ENCODE assay signal across 1 cellular context in the genomic region with DNA sequence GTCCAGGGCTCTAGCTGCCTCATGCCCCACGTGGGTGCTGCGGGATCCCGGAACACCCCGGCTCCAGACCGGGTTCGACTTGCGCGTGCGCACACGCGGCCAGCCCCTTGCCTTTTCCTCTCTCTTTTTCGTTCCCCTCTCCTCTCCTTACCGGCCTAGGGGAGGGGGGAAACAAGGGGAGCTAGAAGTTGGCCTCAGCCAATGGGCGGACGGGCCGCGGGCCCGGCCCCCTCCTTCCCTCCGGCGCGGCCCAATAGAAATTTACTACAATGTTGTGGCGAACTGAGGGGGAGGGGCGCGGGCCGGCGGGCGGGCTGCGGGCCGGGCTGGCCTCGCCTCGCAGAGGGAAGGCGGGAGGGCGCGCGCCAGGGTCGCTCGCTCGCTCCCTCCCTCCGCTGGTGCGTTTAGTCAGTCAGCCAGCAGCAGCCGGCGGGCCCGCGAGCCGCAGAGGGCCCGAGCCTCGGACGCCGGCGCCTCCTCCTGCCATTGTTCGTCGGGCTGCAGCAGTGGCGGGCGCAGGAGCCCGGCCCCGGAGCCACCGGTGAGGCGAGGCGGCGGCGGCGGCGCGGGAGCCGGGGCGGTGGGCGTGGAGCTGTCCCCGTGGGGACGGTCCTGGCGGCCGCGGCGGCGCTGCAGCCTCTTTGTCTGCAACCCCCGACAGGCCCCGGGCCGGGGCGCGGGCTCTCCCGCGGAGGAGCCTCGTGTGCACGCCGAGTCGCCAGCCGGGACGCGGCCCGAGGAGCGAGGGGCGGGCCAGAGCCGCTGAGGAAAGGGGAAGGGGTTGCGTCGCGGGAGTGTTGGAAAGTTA.
TF ChIP-seq lines count a peak whose summit lies in the region.

TSS of gene EPB41 (plus strand) at position 342 of the 808 bp plus-strand sequence. CDS start 72,869 bp downstream, outside the sequence.

TF ChIP-seq in K562, 482 proteins besides CTCF, POLR2A, EP300 and RAD21 (continued from another document and continues in another):
- TF ChIP-seq, protein P1, sequence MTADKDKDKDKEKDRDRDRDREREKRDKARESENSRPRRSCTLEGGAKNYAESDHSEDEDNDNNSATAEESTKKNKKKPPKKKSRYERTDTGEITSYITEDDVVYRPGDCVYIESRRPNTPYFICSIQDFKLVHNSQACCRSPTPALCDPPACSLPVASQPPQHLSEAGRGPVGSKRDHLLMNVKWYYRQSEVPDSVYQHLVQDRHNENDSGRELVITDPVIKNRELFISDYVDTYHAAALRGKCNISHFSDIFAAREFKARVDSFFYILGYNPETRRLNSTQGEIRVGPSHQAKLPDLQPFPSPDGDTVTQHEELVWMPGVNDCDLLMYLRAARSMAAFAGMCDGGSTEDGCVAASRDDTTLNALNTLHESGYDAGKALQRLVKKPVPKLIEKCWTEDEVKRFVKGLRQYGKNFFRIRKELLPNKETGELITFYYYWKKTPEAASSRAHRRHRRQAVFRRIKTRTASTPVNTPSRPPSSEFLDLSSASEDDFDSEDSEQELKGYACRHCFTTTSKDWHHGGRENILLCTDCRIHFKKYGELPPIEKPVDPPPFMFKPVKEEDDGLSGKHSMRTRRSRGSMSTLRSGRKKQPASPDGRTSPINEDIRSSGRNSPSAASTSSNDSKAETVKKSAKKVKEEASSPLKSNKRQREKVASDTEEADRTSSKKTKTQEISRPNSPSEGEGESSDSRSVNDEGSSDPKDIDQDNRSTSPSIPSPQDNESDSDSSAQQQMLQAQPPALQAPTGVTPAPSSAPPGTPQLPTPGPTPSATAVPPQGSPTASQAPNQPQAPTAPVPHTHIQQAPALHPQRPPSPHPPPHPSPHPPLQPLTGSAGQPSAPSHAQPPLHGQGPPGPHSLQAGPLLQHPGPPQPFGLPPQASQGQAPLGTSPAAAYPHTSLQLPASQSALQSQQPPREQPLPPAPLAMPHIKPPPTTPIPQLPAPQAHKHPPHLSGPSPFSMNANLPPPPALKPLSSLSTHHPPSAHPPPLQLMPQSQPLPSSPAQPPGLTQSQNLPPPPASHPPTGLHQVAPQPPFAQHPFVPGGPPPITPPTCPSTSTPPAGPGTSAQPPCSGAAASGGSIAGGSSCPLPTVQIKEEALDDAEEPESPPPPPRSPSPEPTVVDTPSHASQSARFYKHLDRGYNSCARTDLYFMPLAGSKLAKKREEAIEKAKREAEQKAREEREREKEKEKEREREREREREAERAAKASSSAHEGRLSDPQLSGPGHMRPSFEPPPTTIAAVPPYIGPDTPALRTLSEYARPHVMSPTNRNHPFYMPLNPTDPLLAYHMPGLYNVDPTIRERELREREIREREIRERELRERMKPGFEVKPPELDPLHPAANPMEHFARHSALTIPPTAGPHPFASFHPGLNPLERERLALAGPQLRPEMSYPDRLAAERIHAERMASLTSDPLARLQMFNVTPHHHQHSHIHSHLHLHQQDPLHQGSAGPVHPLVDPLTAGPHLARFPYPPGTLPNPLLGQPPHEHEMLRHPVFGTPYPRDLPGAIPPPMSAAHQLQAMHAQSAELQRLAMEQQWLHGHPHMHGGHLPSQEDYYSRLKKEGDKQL (CRISPR knock-in tag; IDR thresholded peaks at IDR 0.05; ENCODE audit: borderline replicate concordance): no peak
- TF ChIP-seq MCM7 (IDR thresholded peaks at IDR 0.05) (no peak), ZNF780A (CRISPR knock-in tag; IDR thresholded peaks at IDR 0.05) (no peak), FOXK2 (conservative IDR thresholded peaks at IDR 0.05 in 1 of 2, IDR thresholded peaks at IDR 0.05 in 1 of 2; ENCODE audit: low read depth in 2 of 2) (peak; percentile 77 to 88), XRCC4 (IDR thresholded peaks at IDR 0.05; ENCODE audit: extremely low read depth, insufficient read depth, insufficient read length) (no peak), ELK1 (CRISPR knock-in tag; IDR thresholded peaks at IDR 0.05) (0 out of 2 replicates have a peak, but pooled peaks have one; percentile 26), KDM5B (IDR thresholded peaks at IDR 0.05; ENCODE audit: insufficient replicate concordance, low read depth, low read length) (peak; percentile 31), CTBP1 (IDR thresholded peaks at IDR 0.05; ENCODE audit: borderline replicate concordance) (peak; percentile 52), TARDBP (IDR thresholded peaks at IDR 0.05) (0 out of 2 replicates have a peak, but pooled peaks have one; percentile 23), KDM1A (IDR thresholded peaks at IDR 0.05) (peak; percentile 44 to 49; a peak in 2 of 4 replicates), ZNF24 (IDR thresholded peaks at IDR 0.05) (no peak), BCOR (IDR thresholded peaks at IDR 0.05) (no peak), SIN3B (IDR thresholded peaks at IDR 0.05; ENCODE audit: low read depth) (peak; percentile 71; the same call in 1 of the 2 replicates), ID3 (CRISPR knock-in tag; IDR thresholded peaks at IDR 0.05) (no peak), ID3 (tag; IDR thresholded peaks at IDR 0.05) (peak; percentile 69), ILF3 (IDR thresholded peaks at IDR 0.05; ENCODE audit: borderline replicate concordance) (peak; percentile 76; the same call in 1 of the 2 replicates), RBM14 (IDR thresholded peaks at IDR 0.05; ENCODE audit: borderline replicate concordance, insufficient read depth, low read depth, low read length) (0 out of 2 replicates have a peak, but pooled peaks have one; percentile 32), MTA3 (IDR thresholded peaks at IDR 0.05; ENCODE audit: borderline replicate concordance) (peak; percentile 18), NONO (IDR thresholded peaks at IDR 0.05; ENCODE audit: low read depth in 2 of 2, low read length in 1 of 2) (peak; percentile 36 to 96; a peak in 2 of 4 replicates), ZC3H11A (IDR thresholded peaks at IDR 0.05; ENCODE audit: low read depth, low read length) (no peak), TCFL5 (CRISPR knock-in tag; conservative IDR thresholded peaks at IDR 0.05) (no peak), FOXP1 (CRISPR knock-in tag; IDR thresholded peaks at IDR 0.05) (peak; percentile 89; the same call in 1 of the 2 replicates), CHD1 (IDR thresholded peaks at IDR 0.05; ENCODE audit: low read length) (peak; percentile 21), HDAC8 (tag; IDR thresholded peaks at IDR 0.05) (peak; percentile 57; the same call in 1 of the 2 replicates), NR3C1 (CRISPR knock-in tag; IDR thresholded peaks at IDR 0.05) (peak; percentile 63; the same call in 1 of the 2 replicates), TBP (optimal IDR thresholded peaks at IDR 0.05; ENCODE audit: low read depth, low read length) (peak; percentile 41), MNT (conservative IDR thresholded peaks at IDR 0.05) (peak; percentile 94 to 97), PML (IDR thresholded peaks at IDR 0.05; ENCODE audit: low read length) (peak; percentile 44; the same call in 1 of the 2 replicates), GATAD2B (IDR thresholded peaks at IDR 0.05; ENCODE audit: borderline replicate concordance) (no peak; the same call in 1 of the 2 replicates), KLF1 (tag; IDR thresholded peaks at IDR 0.05) (peak; percentile 59; the same call in 1 of the 2 replicates), XRCC5 (IDR thresholded peaks at IDR 0.05; ENCODE audit: low read depth, low read length) (peak; percentile 9; the same call in 1 of the 2 replicates), KDM2B (CRISPR knock-in tag; IDR thresholded peaks at IDR 0.05) (no peak), GABPB2 (CRISPR knock-in tag; conservative IDR thresholded peaks at IDR 0.05) (no peak)
- TF ChIP-seq, protein P2, sequence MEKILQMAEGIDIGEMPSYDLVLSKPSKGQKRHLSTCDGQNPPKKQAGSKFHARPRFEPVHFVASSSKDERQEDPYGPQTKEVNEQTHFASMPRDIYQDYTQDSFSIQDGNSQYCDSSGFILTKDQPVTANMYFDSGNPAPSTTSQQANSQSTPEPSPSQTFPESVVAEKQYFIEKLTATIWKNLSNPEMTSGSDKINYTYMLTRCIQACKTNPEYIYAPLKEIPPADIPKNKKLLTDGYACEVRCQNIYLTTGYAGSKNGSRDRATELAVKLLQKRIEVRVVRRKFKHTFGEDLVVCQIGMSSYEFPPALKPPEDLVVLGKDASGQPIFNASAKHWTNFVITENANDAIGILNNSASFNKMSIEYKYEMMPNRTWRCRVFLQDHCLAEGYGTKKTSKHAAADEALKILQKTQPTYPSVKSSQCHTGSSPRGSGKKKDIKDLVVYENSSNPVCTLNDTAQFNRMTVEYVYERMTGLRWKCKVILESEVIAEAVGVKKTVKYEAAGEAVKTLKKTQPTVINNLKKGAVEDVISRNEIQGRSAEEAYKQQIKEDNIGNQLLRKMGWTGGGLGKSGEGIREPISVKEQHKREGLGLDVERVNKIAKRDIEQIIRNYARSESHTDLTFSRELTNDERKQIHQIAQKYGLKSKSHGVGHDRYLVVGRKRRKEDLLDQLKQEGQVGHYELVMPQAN (IDR thresholded peaks at IDR 0.05; ENCODE audit: borderline replicate concordance): peak; percentile 94; the same call in 1 of the 2 replicates
- TF ChIP-seq, protein P3, sequence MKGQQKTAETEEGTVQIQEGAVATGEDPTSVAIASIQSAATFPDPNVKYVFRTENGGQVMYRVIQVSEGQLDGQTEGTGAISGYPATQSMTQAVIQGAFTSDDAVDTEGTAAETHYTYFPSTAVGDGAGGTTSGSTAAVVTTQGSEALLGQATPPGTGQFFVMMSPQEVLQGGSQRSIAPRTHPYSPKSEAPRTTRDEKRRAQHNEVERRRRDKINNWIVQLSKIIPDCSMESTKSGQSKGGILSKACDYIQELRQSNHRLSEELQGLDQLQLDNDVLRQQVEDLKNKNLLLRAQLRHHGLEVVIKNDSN (CRISPR knock-in tag; IDR thresholded peaks at IDR 0.05): peak; percentile 94
- TF ChIP-seq, protein P4, sequence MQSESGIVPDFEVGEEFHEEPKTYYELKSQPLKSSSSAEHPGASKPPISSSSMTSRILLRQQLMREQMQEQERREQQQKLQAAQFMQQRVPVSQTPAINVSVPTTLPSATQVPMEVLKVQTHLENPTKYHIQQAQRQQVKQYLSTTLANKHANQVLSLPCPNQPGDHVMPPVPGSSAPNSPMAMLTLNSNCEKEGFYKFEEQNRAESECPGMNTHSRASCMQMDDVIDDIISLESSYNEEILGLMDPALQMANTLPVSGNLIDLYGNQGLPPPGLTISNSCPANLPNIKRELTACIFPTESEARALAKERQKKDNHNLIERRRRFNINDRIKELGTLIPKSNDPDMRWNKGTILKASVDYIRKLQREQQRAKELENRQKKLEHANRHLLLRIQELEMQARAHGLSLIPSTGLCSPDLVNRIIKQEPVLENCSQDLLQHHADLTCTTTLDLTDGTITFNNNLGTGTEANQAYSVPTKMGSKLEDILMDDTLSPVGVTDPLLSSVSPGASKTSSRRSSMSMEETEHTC (IDR thresholded peaks at IDR 0.05): 0 out of 2 replicates have a peak, but pooled peaks have one; percentile 8
